25 cellular contexts compared by ENCODE assay signal in genomic region chr4:125010776-125011503, GRCh38.
DNase-seq lines count a peak whose midpoint lies in the region; ATAC-seq, FAIRE-seq and TF ChIP-seq lines count a peak whose summit lies in the region.
"Had no signal": no experiment of that assay in that cellular context is flagged by ENCODE, and none has a peak within 500 bp of the region (broad histone marks: within the 10 kb centered on the region; RNA-seq: fewer than 3 reads in every experiment).

No MANE protein-coding gene starts in this region.

- TF ChIP-seq EP300 in suprapubic skin (IDR thresholded peaks at IDR 0.05): no peak

- BruUV-seq in PC-3 (replicated peaks; lab: Mats Ljungman, UMichigan): no TSS peak
- no TSS peak for BruUV-seq in endothelial cell of umbilical vein (replicated peaks; lab: Mats Ljungman, UMichigan)

- H2AFZ ChIP-seq in PC-3 (ENCODE audit: low read length) (no peak overlapping the region), endothelial cell of umbilical vein (ENCODE audit: low read depth, low read length) (no peak overlapping the region)

- H4K20me1 ChIP-seq in PC-3 (ENCODE audit: low read length) (no peaks in the 10 kb centered on the region), endothelial cell of umbilical vein (replicated peaks; ENCODE audit: control insufficient read depth, extremely low read depth, insufficient read depth, low read length) (no peaks in the 10 kb centered on the region)

- H3K4me2 ChIP-seq in PC-3 (ENCODE audit: low read length) (no peak overlapping the region), endothelial cell of umbilical vein (ENCODE audit: insufficient read depth, low read length) (no peak overlapping the region)

- H3K4me3 ChIP-seq in PC-3 (ENCODE audit: low read length) (no peak overlapping the region), endothelial cell of umbilical vein (replicated peaks in 1 of 3; ENCODE audit: insufficient read depth in 1 of 3, low read depth in 1 of 3, low read length in 3 of 3) (no peak overlapping the region), suprapubic skin (no peak overlapping the region)
- H3K4me3 ChIP-seq: coronary artery had no signal

- intact Hi-C loops in PC-3 (cut with micrococcal nuclease): no loop called here
- intact Hi-C loops in endothelial cell of umbilical vein (cut with micrococcal nuclease): no loop called here

- POLR2A ChIA-PET in PC-3 (lab: Charles Lee; ENCODE audit: unreplicated experiment): interaction anchor here (0.5 kb wide), 1 partner anchor 234 kb away, joined by 3 read pairs; no protein-coding TSS in a partner anchor
- POLR2A ChIA-PET in endothelial cell of umbilical vein (lab: Charles Lee): no interaction called here
- POLR2A ChIA-PET in activated CD4-positive, alpha-beta T cell treated with anti-CD3 and anti-CD28 coated beads, Interleukin-2, amount 10 ng/mL, durations not matched to agents 7 days and 5 days (lab: Charles Lee): no interaction called here

- H3K4me1 Mint-ChIP-seq in activated CD4-positive, alpha-beta T cell treated with anti-CD3 and anti-CD28 coated beads, Interleukin-2, amount 10 ng/mL, durations not matched to agents 7 days and 5 days: no peaks in the 10 kb centered on the region
- H3K4me1 Mint-ChIP-seq: activated T-helper 17 cell treated with anti-CD3 and anti-CD28 coated beads, Interleukin-2, amount 50 U/mL, for 72 hours; stimulated activated naive B cell treated with anti-CD40 and anti-IgM and Interleukin-4, amounts not matched to agents 10 μg/mL and 1 μg/mL and 100 μg/mL, for 72 hours had no signal

- H3F3A ChIP-seq in PC-3 (ENCODE audit: low read length, unreplicated experiment): no peaks in the 10 kb centered on the region

- H3K36me3 ChIP-seq in PC-3 (ENCODE audit: low read depth, low read length) (no peaks in the 10 kb centered on the region), endothelial cell of umbilical vein (ENCODE audit: control insufficient read depth in 2 of 2, extremely low read depth in 1 of 2, insufficient read depth in 2 of 2, low read length in 2 of 2) (no peaks in the 10 kb centered on the region), suprapubic skin (no peaks in the 10 kb centered on the region)

- dilution Hi-C loops in endothelial cell of umbilical vein (cut with MboI; ENCODE audit: extremely low pct_ligation_motif_present, low sequenced_read_pairs): no loop called here

- H3K9me2 ChIP-seq in PC-3 (replicated peaks; ENCODE audit: low read length): no peaks in the 10 kb centered on the region

- H3K9ac ChIP-seq in PC-3 (ENCODE audit: low read length): no peak overlapping the region
- H3K9ac ChIP-seq in endothelial cell of umbilical vein (replicated peaks; ENCODE audit: extremely low read depth, insufficient read depth, low read length): no peak overlapping the region

- FAIRE-seq in endothelial cell of umbilical vein (lab: Jason Lieb, UNC): no peak
- FAIRE-seq: GM18507 had no signal

- H3K27ac Mint-ChIP-seq in activated CD4-positive, alpha-beta T cell treated with anti-CD3 and anti-CD28 coated beads, Interleukin-2, amount 10 ng/mL, durations not matched to agents 7 days and 5 days: no peak overlapping the region
- H3K27ac Mint-ChIP-seq: activated T-helper 17 cell treated with anti-CD3 and anti-CD28 coated beads, Interleukin-2, amount 50 U/mL, for 72 hours; stimulated activated naive B cell treated with anti-CD40 and anti-IgM and Interleukin-4, amounts not matched to agents 10 μg/mL and 1 μg/mL and 100 μg/mL, for 72 hours had no signal

- no peaks in the 10 kb centered on the region for H3K36me3 Mint-ChIP-seq in activated CD4-positive, alpha-beta T cell treated with anti-CD3 and anti-CD28 coated beads, Interleukin-2, amount 10 ng/mL, durations not matched to agents 7 days and 5 days (ENCODE audit: low read depth)
- H3K36me3 Mint-ChIP-seq: stimulated activated naive B cell treated with anti-CD40 and anti-IgM and Interleukin-4, amounts not matched to agents 10 μg/mL and 1 μg/mL and 100 μg/mL, for 72 hours had no signal

- CTCF ChIA-PET in PC-3 (lab: Charles Lee): no interaction called here
- CTCF ChIA-PET in endothelial cell of umbilical vein (lab: Charles Lee): interaction anchor here (1.1 kb wide), 1 partner anchor 24 kb away, joined by 3 read pairs; no protein-coding TSS in a partner anchor
- CTCF ChIA-PET in activated CD4-positive, alpha-beta T cell treated with anti-CD3 and anti-CD28 coated beads, Interleukin-2, amount 10 ng/mL, durations not matched to agents 7 days and 5 days (lab: Charles Lee): no interaction called here

- no peaks in the 10 kb centered on the region for H3K27me3 Mint-ChIP-seq in activated CD4-positive, alpha-beta T cell treated with anti-CD3 and anti-CD28 coated beads, Interleukin-2, amount 10 ng/mL, durations not matched to agents 7 days and 5 days
- H3K27me3 Mint-ChIP-seq: activated T-helper 17 cell treated with anti-CD3 and anti-CD28 coated beads, Interleukin-2, amount 50 U/mL, for 72 hours; stimulated activated naive B cell treated with anti-CD40 and anti-IgM and Interleukin-4, amounts not matched to agents 10 μg/mL and 1 μg/mL and 100 μg/mL, for 72 hours had no signal

- no peak for TF ChIP-seq POLR2A in endothelial cell of umbilical vein (IDR thresholded peaks at IDR 0.05; ENCODE audit: low read depth, low read length)
- TF ChIP-seq POLR2A in suprapubic skin (IDR thresholded peaks at IDR 0.05): no peak

- 57% methylated on average over 7 of the region's 7 CpGs for WGBS in suprapubic skin

- no peaks in the 10 kb centered on the region for H3K9me1 ChIP-seq in endothelial cell of umbilical vein (replicated peaks; ENCODE audit: control insufficient read depth, extremely low read depth, insufficient read depth, low read length)

- DNase-seq in PC-3 (no peak), endothelial cell of umbilical vein (ENCODE audit: low read depth, low spot score) (no peak), iPS-NIHi7 (ENCODE audit: extremely low spot score) (peak; percentile 30), suprapubic skin (ENCODE audit: low spot score in 2 of 2) (no peak), amygdala (lab: John Stamatoyannopoulos, UW) (no peak)
- DNase-seq in activated CD4-positive, alpha-beta T cell treated with anti-CD3 and anti-CD28 coated beads for 1 hour: no peak
- no peak for DNase-seq in activated CD4-positive, alpha-beta T cell treated with anti-CD3 and anti-CD28 coated beads, Interleukin-2, amount 10 ng/mL, durations not matched to agents 7 days and 5 days
- DNase-seq: activated CD4-positive, alpha-beta T cell treated with anti-CD3 and anti-CD28 coated beads, Interleukin-2, amount 50 U/mL, for 48 hours; activated naive CD4-positive, alpha-beta T cell treated with anti-CD3 and anti-CD28 coated beads, Interleukin-2, amount 50 U/mL, for 16 hours; C1 segment of cervical spinal cord; DND-41; glutamatergic neuron; NCI-H1694 treated with DMSO at 0.1 percent for 48 hours; NCI-H2171 treated with DMSO at 0.1 percent for 48 hours; NCI-H524 treated with DMSO at 0.1 percent for 48 hours; nucleus accumbens; SIG-M5; stimulated activated CD4-positive, alpha-beta T cell treated with anti-CD3 and anti-CD28 coated beads, Interleukin-15, amount 100 ng/mL, for 24 hours; stimulated activated naive B cell treated with anti-CD40 and anti-IgM and Interleukin-4, amounts not matched to agents 10 μg/mL and 1 μg/mL and 100 μg/mL, for 72 hours; SW 1271; T1000 had no signal

- H3K9me3 Mint-ChIP-seq in activated CD4-positive, alpha-beta T cell treated with anti-CD3 and anti-CD28 coated beads, Interleukin-2, amount 10 ng/mL, durations not matched to agents 7 days and 5 days: no peaks in the 10 kb centered on the region
- H3K9me3 Mint-ChIP-seq: activated T-helper 17 cell treated with anti-CD3 and anti-CD28 coated beads, Interleukin-2, amount 50 U/mL, for 72 hours had no signal

- no peak overlapping the region for H3K4me3 Mint-ChIP-seq in activated CD4-positive, alpha-beta T cell treated with anti-CD3 and anti-CD28 coated beads, Interleukin-2, amount 10 ng/mL, durations not matched to agents 7 days and 5 days
- H3K4me3 Mint-ChIP-seq: activated T-helper 17 cell treated with anti-CD3 and anti-CD28 coated beads, Interleukin-2, amount 50 U/mL, for 72 hours; stimulated activated naive B cell treated with anti-CD40 and anti-IgM and Interleukin-4, amounts not matched to agents 10 μg/mL and 1 μg/mL and 100 μg/mL, for 72 hours had no signal

- no peaks in the 10 kb centered on the region for H3K9me3 ChIP-seq in PC-3 (ENCODE audit: low read length)
- H3K9me3 ChIP-seq in endothelial cell of umbilical vein (replicated peaks; ENCODE audit: control insufficient read depth, insufficient read depth, low read length): no peaks in the 10 kb centered on the region
- no peaks in the 10 kb centered on the region for H3K9me3 ChIP-seq in suprapubic skin

- no peaks in the 10 kb centered on the region for H3K4me1 ChIP-seq in PC-3 (ENCODE audit: insufficient read depth, low read length)
- no peaks in the 10 kb centered on the region for H3K4me1 ChIP-seq in endothelial cell of umbilical vein (ENCODE audit: control insufficient read depth, extremely low read depth, insufficient read depth, low read length)
- H3K4me1 ChIP-seq in suprapubic skin: peaks cover 3% of the 10 kb centered on the region

- ATAC-seq in PC-3: 0 out of 2 replicates have a peak, but pooled peaks have one; percentile 37
- ATAC-seq: activated T-helper 17 cell treated with anti-CD3 and anti-CD28 coated beads, Interleukin-2, amount 50 U/mL, for 72 hours; Panc1; stimulated activated naive B cell treated with anti-CD40 and anti-IgM and Interleukin-4, amounts not matched to agents 10 μg/mL and 1 μg/mL and 100 μg/mL, for 72 hours had no signal

- no peak for TF ChIP-seq CTCF in PC-3 (conservative IDR thresholded peaks at IDR 0.05; ENCODE audit: low read depth, low read length)
- TF ChIP-seq CTCF in endothelial cell of umbilical vein (IDR thresholded peaks at IDR 0.05; ENCODE audit: extremely low read depth in 1 of 2, insufficient read depth in 1 of 2, low read depth in 1 of 2, low read length in 2 of 2): no peak
- TF ChIP-seq CTCF in suprapubic skin (IDR thresholded peaks at IDR 0.05): no peak

- H3K79me2 ChIP-seq in PC-3 (ENCODE audit: low read length) (no peaks in the 10 kb centered on the region), endothelial cell of umbilical vein (ENCODE audit: control insufficient read depth, insufficient read depth, low read length) (no peaks in the 10 kb centered on the region)

- H3K27ac ChIP-seq in PC-3 (ENCODE audit: low read length): no peak overlapping the region
- no peak overlapping the region for H3K27ac ChIP-seq in endothelial cell of umbilical vein (ENCODE audit: insufficient read depth, low read depth, low read length)
- H3K27ac ChIP-seq in suprapubic skin: peak overlapping the region; percentile 42
- H3K27ac ChIP-seq: coronary artery had no signal

- H3K27me3 ChIP-seq in PC-3 (ENCODE audit: low read length): no peaks in the 10 kb centered on the region
- no peaks in the 10 kb centered on the region for H3K27me3 ChIP-seq in endothelial cell of umbilical vein (ENCODE audit: control insufficient read depth in 2 of 2, insufficient read depth in 2 of 2, low read length in 2 of 2)
- no peaks in the 10 kb centered on the region for H3K27me3 ChIP-seq in suprapubic skin

TF ChIP-seq in endothelial cell of umbilical vein, 7 proteins besides CTCF, POLR2A, EP300 and RAD21:
- TF ChIP-seq MYC (IDR thresholded peaks at IDR 0.05; ENCODE audit: low read depth, low read length) (no peak), FOS (IDR thresholded peaks at IDR 0.05; ENCODE audit: borderline replicate concordance, insufficient read depth, low read length) (peak; percentile 6)
